Comparison of ENCODE assay signal across 8 cellular contexts in the genomic region with DNA sequence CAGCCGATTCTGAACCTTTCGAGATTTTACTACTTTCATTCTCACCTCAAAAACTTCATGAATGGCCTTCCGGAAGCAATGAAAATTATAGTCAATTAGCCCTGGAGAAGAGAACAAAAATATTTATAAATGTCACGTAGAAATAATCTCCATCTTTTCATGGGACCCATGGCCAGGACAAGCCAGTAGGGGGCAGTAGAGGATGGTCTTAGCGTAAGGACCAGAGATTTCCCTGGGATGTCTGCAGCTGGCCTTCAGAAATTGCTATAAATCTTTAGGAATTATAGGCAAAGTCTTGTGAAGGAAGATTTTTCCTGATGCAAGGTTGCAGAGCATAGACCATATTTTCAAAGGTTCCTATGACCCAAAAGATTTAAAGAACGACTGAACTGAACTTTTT. TPM values are rescaled to one million over a fixed set of nuclear protein-coding genes. Genes with fewer than 3 reads are reported as not detected.
DNase-seq lines count a peak whose midpoint lies in the region; ATAC-seq, FAIRE-seq and TF ChIP-seq lines count a peak whose summit lies in the region.

No MANE protein-coding gene starts in this region.

- ATAC-seq in activated T-cell treated with anti-CD3 and anti-CD28 coated beads, Interleukin-2, amount 50 U/mL, for 4 hours, result no peak
- no peak for ATAC-seq in GM21825 (IDR thresholded peaks at IDR 0.05; ENCODE audit: unreplicated experiment)

- intact Hi-C loops in uterus (cut with DNase I; ENCODE audit: low total_unique reads), result no loop called here

- H3K4me1 ChIP-seq in uterus, result no peaks in the 10 kb centered on the region

- no peaks in the 10 kb centered on the region for H3K36me3 ChIP-seq in uterus

- POLR2A ChIA-PET in AG04449 (lab: Yijun Ruan, JAX), result no interaction called here

- FAIRE-seq in GM12891 (lab: Jason Lieb, UNC), result peak; percentile 63

- no peaks in the 10 kb centered on the region for H3K9me3 ChIP-seq in uterus

- H3K9me3 Mint-ChIP-seq in activated T-cell treated with anti-CD3 and anti-CD28 coated beads, Interleukin-2, amount 50 U/mL, for 4 hours, result no peaks in the 10 kb centered on the region

- TF ChIP-seq CTCF in AG04449 (IDR thresholded peaks at IDR 0.05; ENCODE audit: insufficient read depth, low read length, missing control alignments), result peak; percentile 74
- peak; percentile 89 for TF ChIP-seq CTCF in fibroblast of pulmonary artery (IDR thresholded peaks at IDR 0.05; ENCODE audit: low read length, missing control alignments)
- peak; percentile 49 to 80 (median 58) for TF ChIP-seq CTCF in uterus (IDR thresholded peaks at IDR 0.05)

- DNase-seq in AG04449 (ENCODE audit: low read depth, low spot score) (no peak), GM12891 (ENCODE audit: insufficient read length, low spot score) (no peak), NCI-H774 (lab: John Stamatoyannopoulos, UW) (peak; percentile 62), fibroblast of pulmonary artery (ENCODE audit: low read depth) (peak; percentile 75), occipital lobe (lab: John Stamatoyannopoulos, UW) (peak; percentile 18), uterus (peak; percentile 63 to 68)
- peak; percentile 55 for DNase-seq in activated T-cell treated with anti-CD3 and anti-CD28 coated beads, Interleukin-2, amount 50 U/mL, for 4 hours

- CTCF ChIA-PET in AG04449 (lab: Yijun Ruan, JAX), result interaction anchor here (0.7 to 3.4 kb wide), 15 partner anchors 8 to 386 kb away, joined by 3 to 31 read pairs (median 4); a partner anchor contains a TSS

- no peaks in the 10 kb centered on the region for H3K27me3 Mint-ChIP-seq in activated T-cell treated with anti-CD3 and anti-CD28 coated beads, Interleukin-2, amount 50 U/mL, for 4 hours (ENCODE audit: low read depth)

- no peak overlapping the region for H3K4me3 ChIP-seq in AG04449 (ENCODE audit: low read depth, low read length)
- no peak overlapping the region for H3K4me3 ChIP-seq in fibroblast of pulmonary artery (replicated peaks; ENCODE audit: low read depth, low read length)
- H3K4me3 ChIP-seq in uterus, result no peak overlapping the region

- peak overlapping the region in 1 of 2 donors; percentile 47 for H3K27ac ChIP-seq in uterus

- no peaks in the 10 kb centered on the region for H3K36me3 Mint-ChIP-seq in activated T-cell treated with anti-CD3 and anti-CD28 coated beads, Interleukin-2, amount 50 U/mL, for 4 hours (ENCODE audit: insufficient read depth)

- H3K4me1 Mint-ChIP-seq in activated T-cell treated with anti-CD3 and anti-CD28 coated beads, Interleukin-2, amount 50 U/mL, for 4 hours (ENCODE audit: low read depth), result peaks cover 23% of the 10 kb centered on the region

- no peaks in the 10 kb centered on the region for H3K27me3 ChIP-seq in uterus

- TF ChIP-seq POLR2A in GM12891 (IDR thresholded peaks at IDR 0.05; ENCODE audit: low read depth, low read length) (no peak), uterus (IDR thresholded peaks at IDR 0.05) (no peak)

- no peak overlapping the region for H3K4me3 Mint-ChIP-seq in activated T-cell treated with anti-CD3 and anti-CD28 coated beads, Interleukin-2, amount 50 U/mL, for 4 hours

TF ChIP-seq in GM12891, 5 proteins besides CTCF, POLR2A, EP300 and RAD21:
- TF ChIP-seq POU2F2 (IDR thresholded peaks at IDR 0.05; ENCODE audit: low read depth, low read length) (no peak), TAF1 (IDR thresholded peaks at IDR 0.05; ENCODE audit: low read depth, low read length) (no peak), POLR2AphosphoS5 (IDR thresholded peaks at IDR 0.05; ENCODE audit: low read depth, low read length) (no peak), SPI1 (IDR thresholded peaks at IDR 0.05; ENCODE audit: low read depth, low read length) (no peak), PAX5 (IDR thresholded peaks at IDR 0.05; ENCODE audit: insufficient read depth, low read length, severe bottlenecking) (no peak)

RNA-seq across cellular contexts. Expression of a gene that starts 15.6 kb away (rescaled TPM):
- 37.6 TPM for polyA plus RNA-seq in GM12891 (2012; ENCODE audit: low read depth, missing spikeins)
- 10 to 100 TPM; 15.0 to 19.4 (median 16.1) TPM for total RNA-seq in activated T-cell treated with anti-CD3 and anti-CD28 coated beads, Interleukin-2, amount 50 U/mL, for 4 hours
- total RNA-seq in occipital lobe (62.5 TPM), uterus (10 to 100 TPM; 13.1 to 55.2 (median 41.0) TPM)

RNA-seq across cellular contexts. Expression of a gene that starts 44.0 kb away (rescaled TPM):
- 12.7 TPM for polyA plus RNA-seq in GM12891 (2012; ENCODE audit: low read depth, missing spikeins)
- total RNA-seq in activated T-cell treated with anti-CD3 and anti-CD28 coated beads, Interleukin-2, amount 50 U/mL, for 4 hours, result 10 to 100 TPM in 2 of 3 donors, 1 to 10 TPM in 1; 7.3 to 11.9 (median 10.2) TPM
- total RNA-seq in occipital lobe (99.2 TPM), uterus (1 to 10 TPM in 3 of 4 donors, under 1 TPM in 1; 0.26 to 6.5 (median 3.6) TPM)

RNA-seq across cellular contexts. Expression of a gene that starts 53.0 kb away (rescaled TPM):
- polyA plus RNA-seq in GM12891 (2012; ENCODE audit: low read depth, missing spikeins), result 0.21 TPM
- under 1 TPM in 1 of 3 donors, not detected in 2; 0.19 TPM for total RNA-seq in activated T-cell treated with anti-CD3 and anti-CD28 coated beads, Interleukin-2, amount 50 U/mL, for 4 hours
- total RNA-seq in occipital lobe (0.16 TPM), uterus (1 to 10 TPM in 1 of 4 donors, under 1 TPM in 2, not detected in 1; 0.26 to 1.7 (median 0.95) TPM)

Comparison
In these comparisons a context has a peak if more than half of its experiments do, and no peak if none do; other contexts are left out.
1. DNase-seq: peak in NCI-H774 (single experiment), activated T-cell treated with anti-CD3 and anti-CD28 coated beads, Interleukin-2, amount 50 U/mL, for 4 hours (single experiment), fibroblast of pulmonary artery (single experiment), occipital lobe (single experiment) and uterus (2 of 2); none in AG04449 (single experiment) and GM12891 (single experiment).
2. Peak in every context shown above with its lines, with median percentiles within 50 percentile points of each other: CTCF ChIP-seq.